ENCODE assay signal across 9 cellular contexts in the genomic region with DNA sequence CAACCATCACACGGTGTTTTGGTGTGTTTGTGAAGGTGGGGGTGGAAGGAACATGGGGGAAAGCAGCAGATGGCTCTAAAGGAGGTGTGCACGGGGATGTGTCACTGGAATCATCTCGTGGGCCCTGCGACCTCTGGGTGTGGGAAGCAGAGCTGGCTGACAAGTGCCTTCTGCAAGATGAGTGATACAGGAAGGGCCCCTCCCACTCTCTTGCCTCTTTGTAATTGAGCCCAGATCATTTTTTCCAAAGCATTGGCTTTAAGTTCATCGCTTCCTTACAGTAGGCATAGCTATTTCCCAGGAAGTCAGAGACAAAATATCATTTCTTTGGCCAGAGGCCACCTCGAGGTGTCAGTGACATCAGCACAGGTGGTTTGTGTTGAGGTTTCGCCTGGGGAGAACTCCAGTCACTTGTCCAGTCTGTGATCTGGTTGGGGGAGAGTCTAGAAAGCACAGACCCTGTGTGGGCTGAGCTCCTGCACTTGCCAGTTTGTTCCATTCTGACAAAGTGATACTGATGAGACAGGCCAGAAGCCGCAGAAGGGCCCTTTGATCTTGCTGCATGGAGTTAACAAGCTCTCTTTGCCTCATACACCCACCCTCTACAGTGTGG. TPM values are rescaled to one million over a fixed set of nuclear protein-coding genes. Genes with fewer than 3 reads are reported as not detected.
DNase-seq lines count a peak whose midpoint lies in the region; ATAC-seq and TF ChIP-seq lines count a peak whose summit lies in the region.
"Had no signal": no experiment of that assay in that cellular context is flagged by ENCODE, and none has a peak within 500 bp of the region (broad histone marks: within the 10 kb centered on the region; RNA-seq: fewer than 3 reads in every experiment).

No MANE protein-coding gene starts in this region.

- no peaks in the 10 kb centered on the region for H3K9me3 ChIP-seq in ascending aorta
- no peaks in the 10 kb centered on the region for H3K9me3 ChIP-seq in MG63

- no peak overlapping the region for H3K27ac ChIP-seq in ascending aorta

- H3K4me1 ChIP-seq in ascending aorta, result peaks cover 3 to 6% of the 10 kb centered on the region in 2 donors

- H3K4me3 ChIP-seq in HFF-Myc (replicated peaks; ENCODE audit: low read depth, low read length), result no peak overlapping the region
- H3K4me3 ChIP-seq in fibroblast of mammary gland (ENCODE audit: control insufficient read depth, low read depth, low read length), result no peak overlapping the region
- H3K4me3 ChIP-seq in ascending aorta, result no peak overlapping the region
- no peak overlapping the region for H3K4me3 ChIP-seq in MG63

- H3K27me3 ChIP-seq in ascending aorta, result no peaks in the 10 kb centered on the region
- H3K27me3 ChIP-seq in MG63, result no peaks in the 10 kb centered on the region

- DNase-seq in HFF-Myc (ENCODE audit: extremely low read depth, low read depth) (peak; percentile 81), fibroblast of mammary gland (ENCODE audit: low read depth) (peak; percentile 80), ascending aorta (ENCODE audit: low spot score in 2 of 2) (no peak), MG63 (no peak), SK-N-DZ (ENCODE audit: low spot score) (no peak)
- peak; percentile 58 for DNase-seq in activated CD8-positive, alpha-beta memory T cell treated with anti-CD3 and anti-CD28 coated beads, Interleukin-2, amount 50 U/mL, for 24 hours (ENCODE audit: extremely low read depth)
- DNase-seq in stimulated activated CD8-positive, alpha-beta memory T cell treated with anti-CD3 and anti-CD28 coated beads, Interleukin-12 subunit alpha, Interleukin-12 subunit beta, amount 100 ng/mL, for 24 hours (ENCODE audit: extremely low read depth), result peak; percentile 46
- DNase-seq: KBM-7 had no signal

- ATAC-seq in GM21737 (IDR thresholded peaks at IDR 0.05; ENCODE audit: unreplicated experiment), result no peak

- intact Hi-C loops in ascending aorta (cut with DNase I), result no loop called here

- peaks cover 47 to 58% of the 10 kb centered on the region in 2 donors for H3K36me3 ChIP-seq in ascending aorta
- peaks cover 39% of the 10 kb centered on the region for H3K36me3 ChIP-seq in MG63

- TF ChIP-seq CTCF in HFF-Myc (IDR thresholded peaks at IDR 0.05; ENCODE audit: low read depth, low read length, missing control alignments), result no peak
- TF ChIP-seq CTCF in fibroblast of mammary gland (conservative IDR thresholded peaks at IDR 0.05; ENCODE audit: control insufficient read depth, insufficient read depth, low read depth, low read length), result no peak
- TF ChIP-seq CTCF in ascending aorta (IDR thresholded peaks at IDR 0.05), result no peak

RNA-seq across cellular contexts. Expression of gene SNTB2, which starts 20.6 kb away (rescaled TPM):
- 19.7 TPM for total RNA-seq in ascending aorta
- total RNA-seq in MG63 (2014; rRNA removed; shearing (Covaris generic); ENCODE audit: low replicate concordance), result 13.1 and 33.6 TPM in 2 replicates
- polyA plus RNA-seq in SK-N-DZ (2014; cell fraction: cytosol; rRNA removed), result 5.9 and 8.4 TPM in 2 replicates
- polyA plus RNA-seq in SK-N-DZ (2014; cell fraction: nucleus; rRNA removed), result 5.8 and 8.8 TPM in 2 replicates

RNA-seq across cellular contexts. Expression of gene UTP4, which starts 33.9 kb away (rescaled TPM):
- total RNA-seq in ascending aorta, result 45.9 TPM
- 76.6 and 108 TPM in 2 replicates for total RNA-seq in MG63 (2014; rRNA removed; shearing (Covaris generic); ENCODE audit: low replicate concordance)
- polyA plus RNA-seq in SK-N-DZ (2014; cell fraction: cytosol; rRNA removed), result 22.8 and 30.1 TPM in 2 replicates
- 33.6 and 43.8 TPM in 2 replicates for polyA plus RNA-seq in SK-N-DZ (2014; cell fraction: nucleus; rRNA removed)

RNA-seq across cellular contexts. Expression of gene CHTF8, which starts 33.9 kb away (rescaled TPM):
- total RNA-seq in ascending aorta, result 41.3 TPM
- 125 and 166 TPM in 2 replicates for total RNA-seq in MG63 (2014; rRNA removed; shearing (Covaris generic); ENCODE audit: low replicate concordance)
- 135 and 144 TPM in 2 replicates for polyA plus RNA-seq in SK-N-DZ (2014; cell fraction: cytosol; rRNA removed)
- 91.1 and 114 TPM in 2 replicates for polyA plus RNA-seq in SK-N-DZ (2014; cell fraction: nucleus; rRNA removed)

Comparison
In these comparisons a context has a peak if more than half of its experiments do, and no peak if none do; other contexts are left out.
1. DNase-seq: peak in HFF-Myc (single experiment), activated CD8-positive, alpha-beta memory T cell treated with anti-CD3 and anti-CD28 coated beads, Interleukin-2, amount 50 U/mL, for 24 hours (single experiment), fibroblast of mammary gland (single experiment) and stimulated activated CD8-positive, alpha-beta memory T cell treated with anti-CD3 and anti-CD28 coated beads, Interleukin-12 subunit alpha, Interleukin-12 subunit beta, amount 100 ng/mL, for 24 hours (single experiment); none in ascending aorta (0 of 2), MG63 (single experiment) and SK-N-DZ (single experiment).